ENCODE assay signal across 21 cellular contexts in genomic region chr1:193593355-193593874, GRCh38.
DNase-seq lines count a peak whose midpoint lies in the region; ATAC-seq and TF ChIP-seq lines count a peak whose summit lies in the region.
"Had no signal": no experiment of that assay in that cellular context is flagged by ENCODE, and none has a peak within 500 bp of the region (broad histone marks: within the 10 kb centered on the region; RNA-seq: fewer than 3 reads in every experiment).

No MANE protein-coding gene starts in this region.

- no peak for ATAC-seq in activated CD8-positive, alpha-beta memory T cell treated with anti-CD3 and anti-CD28 coated beads, Interleukin-2, amount 10 ng/mL, durations not matched to agents 7 days and 5 days
- no peak for ATAC-seq in activated CD4-positive, CD25-positive, alpha-beta regulatory T cell treated with anti-CD3 and anti-CD28 coated beads, Interleukin-2, amount 50 U/mL, for 24 hours
- ATAC-seq: HCT116, left lung had no signal

- DNase-seq in activated CD8-positive, alpha-beta memory T cell treated with anti-CD3 and anti-CD28 coated beads, Interleukin-2, amount 10 ng/mL, durations not matched to agents 7 days and 5 days: no peak
- DNase-seq in activated CD8-positive, alpha-beta memory T cell treated with anti-CD3 and anti-CD28 coated beads for 24 hours: no peak
- DNase-seq in activated CD4-positive, alpha-beta memory T cell treated with anti-CD3 and anti-CD28 coated beads, Interleukin-2, amount 10 ng/mL, durations not matched to agents 7 days and 5 days: no peak
- no peak for DNase-seq in SIG-M5 treated with dmso at 0.1 percent for 504 hours (lab: John Stamatoyannopoulos, UW; ENCODE audit: unreplicated experiment)
- DNase-seq in stimulated activated CD4-positive, alpha-beta T cell treated with anti-CD3 and anti-CD28 coated beads, Interleukin-2, amount 100 ng/mL, for 24 hours: no peak
- DNase-seq: activated naive CD4-positive, alpha-beta T cell treated with Interleukin-2 at 50 U/mL for 16 hours; aorta; cerebellar nuclear complex; effector CD4-positive, alpha-beta T cell; esophagus squamous epithelium; left lung; NCI-H82; nucleus accumbens; stimulated activated CD4-positive, alpha-beta T cell treated with anti-CD3 and anti-CD28 coated beads, Interleukin-15, amount 100 ng/mL, for 24 hours; stimulated activated naive CD4-positive, alpha-beta T cell treated with Interleukin-2 at 50 U/mL for 16 hours had no signal

- H3K27me3 Mint-ChIP-seq in activated CD8-positive, alpha-beta memory T cell treated with anti-CD3 and anti-CD28 coated beads, Interleukin-2, amount 10 ng/mL, durations not matched to agents 7 days and 5 days: no peaks in the 10 kb centered on the region
- H3K27me3 Mint-ChIP-seq in activated CD4-positive, alpha-beta memory T cell treated with anti-CD3 and anti-CD28 coated beads, Interleukin-2, amount 10 ng/mL, durations not matched to agents 7 days and 5 days: no peaks in the 10 kb centered on the region

- H3K4me1 ChIP-seq in HUES6 (ENCODE audit: control insufficient read depth, insufficient read depth, low read length) (peaks cover 36% of the 10 kb centered on the region), neutrophil (ENCODE audit: control insufficient read depth in 1 of 2, insufficient read depth in 1 of 2, low read depth in 1 of 2, low read length in 1 of 2) (peaks cover 32 to 38% of the 10 kb centered on the region in 2 experiments)

- no peak overlapping the region for H3K9ac ChIP-seq in HUES6 (ENCODE audit: low read length)

- H3K36me3 ChIP-seq in HUES6 (ENCODE audit: control insufficient read depth, insufficient read depth, low read length): no peaks in the 10 kb centered on the region
- H3K36me3 ChIP-seq in neutrophil: no peaks in the 10 kb centered on the region
- H3K36me3 ChIP-seq: esophagus squamous epithelium, left lung, right atrium auricular region had no signal

- H3K9me3 Mint-ChIP-seq in activated CD8-positive, alpha-beta memory T cell treated with anti-CD3 and anti-CD28 coated beads, Interleukin-2, amount 10 ng/mL, durations not matched to agents 7 days and 5 days (ENCODE audit: low read depth): peaks cover 2% of the 10 kb centered on the region
- H3K9me3 Mint-ChIP-seq in activated CD4-positive, alpha-beta memory T cell treated with anti-CD3 and anti-CD28 coated beads, Interleukin-2, amount 10 ng/mL, durations not matched to agents 7 days and 5 days: no peaks in the 10 kb centered on the region

- TF ChIP-seq CTCF in neutrophil (IDR thresholded peaks at IDR 0.05): no peak

- no peaks in the 10 kb centered on the region; the same call in 1 of the 2 replicates for H3K27me3 ChIP-seq in HUES6 (ENCODE audit: control insufficient read depth, insufficient read depth, low read length)
- no peaks in the 10 kb centered on the region for H3K27me3 ChIP-seq in neutrophil
- H3K27me3 ChIP-seq: left lung, right atrium auricular region had no signal

- H3K36me3 Mint-ChIP-seq in activated CD8-positive, alpha-beta memory T cell treated with anti-CD3 and anti-CD28 coated beads, Interleukin-2, amount 10 ng/mL, durations not matched to agents 7 days and 5 days: peaks cover 6% of the 10 kb centered on the region
- peaks cover 9% of the 10 kb centered on the region for H3K36me3 Mint-ChIP-seq in activated CD4-positive, alpha-beta memory T cell treated with anti-CD3 and anti-CD28 coated beads, Interleukin-2, amount 10 ng/mL, durations not matched to agents 7 days and 5 days (ENCODE audit: low read depth)

- peak overlapping the region; percentile 79 for H3K27ac Mint-ChIP-seq in activated CD8-positive, alpha-beta memory T cell treated with anti-CD3 and anti-CD28 coated beads, Interleukin-2, amount 10 ng/mL, durations not matched to agents 7 days and 5 days
- peak overlapping the region; percentile 78 for H3K27ac Mint-ChIP-seq in activated CD4-positive, alpha-beta memory T cell treated with anti-CD3 and anti-CD28 coated beads, Interleukin-2, amount 10 ng/mL, durations not matched to agents 7 days and 5 days

- peaks cover 22% of the 10 kb centered on the region for H3K4me1 Mint-ChIP-seq in activated CD8-positive, alpha-beta memory T cell treated with anti-CD3 and anti-CD28 coated beads, Interleukin-2, amount 10 ng/mL, durations not matched to agents 7 days and 5 days
- peaks cover 36% of the 10 kb centered on the region for H3K4me1 Mint-ChIP-seq in activated CD4-positive, alpha-beta memory T cell treated with anti-CD3 and anti-CD28 coated beads, Interleukin-2, amount 10 ng/mL, durations not matched to agents 7 days and 5 days

- POLR2A ChIA-PET in activated CD4-positive, alpha-beta memory T cell treated with anti-CD3 and anti-CD28 coated beads, Interleukin-2, amount 10 ng/mL, durations not matched to agents 7 days and 5 days (lab: Charles Lee): no interaction called here

- no peak overlapping the region for H3K4me3 ChIP-seq in HUES6 (ENCODE audit: low read depth, low read length)
- no peak overlapping the region for H3K4me3 ChIP-seq in neutrophil (ENCODE audit: low read depth in 1 of 2, low read length in 1 of 2)
- H3K4me3 ChIP-seq: esophagus squamous epithelium, left lung, right atrium auricular region had no signal

- H3K9me3 ChIP-seq in HUES6 (ENCODE audit: control insufficient read depth, insufficient read depth, low read depth, low read length) (no peaks in the 10 kb centered on the region), neutrophil (no peaks in the 10 kb centered on the region)
- H3K9me3 ChIP-seq: esophagus squamous epithelium, left lung, right atrium auricular region had no signal

- peak overlapping the region; percentile 51 for H3K4me3 Mint-ChIP-seq in activated CD8-positive, alpha-beta memory T cell treated with anti-CD3 and anti-CD28 coated beads, Interleukin-2, amount 10 ng/mL, durations not matched to agents 7 days and 5 days
- H3K4me3 Mint-ChIP-seq in activated CD4-positive, alpha-beta memory T cell treated with anti-CD3 and anti-CD28 coated beads, Interleukin-2, amount 10 ng/mL, durations not matched to agents 7 days and 5 days: peak overlapping the region; percentile 57

- H3K27ac ChIP-seq in HUES6 (ENCODE audit: low read depth, low read length) (0 out of 2 replicates have a peak overlapping the region, but pooled peaks have one; percentile 32), neutrophil (peak overlapping the region; percentile 62)
- H3K27ac ChIP-seq: left lung, right atrium auricular region, VCaP had no signal

- CTCF ChIA-PET in activated CD8-positive, alpha-beta memory T cell treated with anti-CD3 and anti-CD28 coated beads, Interleukin-2, amount 10 ng/mL, durations not matched to agents 7 days and 5 days (lab: Charles Lee): no interaction called here
- CTCF ChIA-PET in activated CD4-positive, alpha-beta memory T cell treated with anti-CD3 and anti-CD28 coated beads, Interleukin-2, amount 10 ng/mL, durations not matched to agents 7 days and 5 days (lab: Charles Lee): no interaction called here
